In the genomic region with DNA sequence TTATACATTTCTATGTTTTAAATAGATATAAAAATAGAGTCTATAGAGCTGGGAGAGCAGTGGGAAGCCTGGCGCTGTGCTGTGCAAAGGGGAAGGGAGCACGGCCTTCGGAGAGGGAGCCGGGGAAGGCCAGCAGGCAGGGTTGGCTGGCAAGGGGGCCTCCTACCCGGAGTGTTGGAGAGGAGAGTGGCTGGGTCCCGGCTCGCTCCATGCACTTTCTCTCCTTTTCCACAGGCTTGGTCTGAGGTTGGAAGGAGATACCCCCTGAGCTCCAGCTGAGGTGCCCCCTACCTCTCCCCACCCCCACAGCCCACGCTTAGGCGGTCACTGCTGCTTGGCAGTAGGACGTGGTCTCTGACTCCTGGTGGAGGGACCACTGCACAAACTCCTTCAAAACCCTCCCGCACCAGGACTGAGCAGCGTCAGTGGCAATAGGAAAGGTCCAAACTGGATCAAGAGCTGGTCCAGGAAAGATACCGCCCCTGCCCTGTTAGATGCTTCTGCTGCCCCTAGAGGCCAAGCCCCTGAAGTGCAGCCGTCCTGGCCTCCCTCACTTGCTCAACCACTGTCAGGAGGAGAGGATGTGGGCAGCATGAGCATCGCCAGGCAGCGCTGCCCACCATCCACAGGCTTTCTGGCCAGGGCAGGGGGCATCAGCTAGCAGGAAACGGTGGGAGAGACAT, we compare ENCODE assay signal across 8 cellular contexts. TPM values are rescaled to one million over a fixed set of nuclear protein-coding genes. Genes with fewer than 3 reads are reported as not detected.
DNase-seq lines count a peak whose midpoint lies in the region; ATAC-seq, FAIRE-seq and TF ChIP-seq lines count a peak whose summit lies in the region.

No MANE protein-coding gene starts in this region.

- no peaks in the 10 kb centered on the region; the same call in 1 of the 2 replicates for H3K27me3 ChIP-seq in SK-N-SH (ENCODE audit: insufficient read depth)
- H3K27me3 ChIP-seq in cardiac muscle cell: peaks cover 6% of the 10 kb centered on the region

- TF ChIP-seq EP300 in SK-N-SH (IDR thresholded peaks at IDR 0.05; ENCODE audit: borderline replicate concordance in 1 of 2, low read depth in 1 of 2, low read length in 1 of 2): no peak

- H3K4me1 ChIP-seq in SK-N-SH (ENCODE audit: control insufficient read depth in 1 of 2, insufficient read depth in 2 of 2, low read depth in 1 of 2, low read length in 1 of 2) (peaks cover 0 to 2% of the 10 kb centered on the region in 2 experiments; a peak in 1 of 4 replicates), cardiac muscle cell (ENCODE audit: low read depth) (no peaks in the 10 kb centered on the region)

- no peaks in the 10 kb centered on the region for H4K20me1 ChIP-seq in SK-N-SH (ENCODE audit: insufficient read depth)

- no peak overlapping the region for H3K27ac Mint-ChIP-seq in activated naive CD4-positive, alpha-beta T cell treated with anti-CD3 and anti-CD28 coated beads, Interleukin-2, amount 10 ng/mL, durations not matched to agents 7 days and 5 days

- H3K27ac ChIP-seq in SK-N-SH (ENCODE audit: low read depth in 2 of 2, low read length in 1 of 2) (no peak overlapping the region), cardiac muscle cell (no peak overlapping the region)

- H3K4me2 ChIP-seq in SK-N-SH: no peak overlapping the region

- DNase-seq in A172 (ENCODE audit: low spot score) (peak; percentile 68), GM12892 (ENCODE audit: insufficient read length) (peak; percentile 80), HS-5 (ENCODE audit: low read depth) (peak; percentile 6), SK-N-SH (peak; percentile 91), cardiac muscle cell (ENCODE audit: low read depth in 1 of 2, low spot score in 1 of 2) (peak; percentile 68 to 74), renal cortical epithelial cell (ENCODE audit: low read depth) (peak; percentile 32)
- DNase-seq in activated naive CD4-positive, alpha-beta T cell treated with anti-CD3 and anti-CD28 coated beads, Interleukin-2, amount 10 ng/mL, durations not matched to agents 7 days and 5 days: peak; percentile 74

- CTCF ChIA-PET in SK-N-SH (lab: Yijun Ruan, JAX): interaction anchor here (0.6 to 5.5 kb wide), 39 partner anchors 10 to 297 kb away, joined by 3 to 43 read pairs (median 6); a partner anchor contains a TSS
- CTCF ChIA-PET in activated naive CD4-positive, alpha-beta T cell treated with anti-CD3 and anti-CD28 coated beads, Interleukin-2, amount 10 ng/mL, durations not matched to agents 7 days and 5 days (lab: Charles Lee): interaction anchor here (0.9 to 1.4 kb wide), 8 partner anchors 12 to 122 kb away, joined by 3 to 6 read pairs (median 4); no protein-coding TSS in a partner anchor

- no peaks in the 10 kb centered on the region for H3K9me3 Mint-ChIP-seq in activated naive CD4-positive, alpha-beta T cell treated with anti-CD3 and anti-CD28 coated beads, Interleukin-2, amount 10 ng/mL, durations not matched to agents 7 days and 5 days

- no peaks in the 10 kb centered on the region for H3K4me1 Mint-ChIP-seq in activated naive CD4-positive, alpha-beta T cell treated with anti-CD3 and anti-CD28 coated beads, Interleukin-2, amount 10 ng/mL, durations not matched to agents 7 days and 5 days

- no peak overlapping the region for H2AFZ ChIP-seq in SK-N-SH (ENCODE audit: low read depth)

- TF ChIP-seq CTCF in SK-N-SH (IDR thresholded peaks at IDR 0.05) (peak; percentile 79), cardiac muscle cell (IDR thresholded peaks at IDR 0.05; ENCODE audit: low read depth, low read length) (peak; percentile 91)

- H3K9me2 ChIP-seq in SK-N-SH: no peaks in the 10 kb centered on the region

- ATAC-seq in HG03342 (IDR thresholded peaks at IDR 0.05; ENCODE audit: unreplicated experiment): no peak

- H3K36me3 Mint-ChIP-seq in activated naive CD4-positive, alpha-beta T cell treated with anti-CD3 and anti-CD28 coated beads, Interleukin-2, amount 10 ng/mL, durations not matched to agents 7 days and 5 days: no peaks in the 10 kb centered on the region

- peak; percentile 53 for TF ChIP-seq RAD21 in SK-N-SH (IDR thresholded peaks at IDR 0.05; ENCODE audit: low read length)

- peaks cover 25% of the 10 kb centered on the region for H3K27me3 Mint-ChIP-seq in activated naive CD4-positive, alpha-beta T cell treated with anti-CD3 and anti-CD28 coated beads, Interleukin-2, amount 10 ng/mL, durations not matched to agents 7 days and 5 days

- H3K4me3 ChIP-seq in SK-N-SH (ENCODE audit: low read depth in 2 of 2, low read length in 1 of 2) (no peak overlapping the region), cardiac muscle cell (no peak overlapping the region)

- H3K9ac ChIP-seq in SK-N-SH: no peak overlapping the region

- POLR2A ChIA-PET in SK-N-SH (lab: Yijun Ruan, JAX): no interaction called here

- FAIRE-seq in GM12892 (lab: Jason Lieb, UNC): peak; percentile 92

- H3K9me3 ChIP-seq in SK-N-SH (no peaks in the 10 kb centered on the region), cardiac muscle cell (ENCODE audit: low read depth) (no peaks in the 10 kb centered on the region)

- TF ChIP-seq POLR2A in GM12892 (IDR thresholded peaks at IDR 0.05; ENCODE audit: low read depth, low read length): no peak

- no peak overlapping the region for H3K4me3 Mint-ChIP-seq in activated naive CD4-positive, alpha-beta T cell treated with anti-CD3 and anti-CD28 coated beads, Interleukin-2, amount 10 ng/mL, durations not matched to agents 7 days and 5 days

- no peaks in the 10 kb centered on the region for H3K79me2 ChIP-seq in SK-N-SH (ENCODE audit: insufficient read depth)

- H3F3A ChIP-seq in SK-N-SH (replicated peaks; ENCODE audit: insufficient read depth): no peaks in the 10 kb centered on the region

- H3K36me3 ChIP-seq in SK-N-SH (replicated peaks in 1 of 2; ENCODE audit: control insufficient read depth in 1 of 2, insufficient read depth in 2 of 2, low read length in 1 of 2) (no peaks in the 10 kb centered on the region), cardiac muscle cell (no peaks in the 10 kb centered on the region)

- WGBS in SK-N-SH (ENCODE audit: low lambda C conversion rate): 48% methylated on average over 14 of the region's 17 CpGs

TF ChIP-seq in SK-N-SH, 30 proteins besides CTCF, POLR2A, EP300 and RAD21 (continues in another document):
- no peak for TF ChIP-seq SIN3A (IDR thresholded peaks at IDR 0.05; ENCODE audit: borderline replicate concordance, low read depth, low read length)
- TF ChIP-seq, protein P1, sequence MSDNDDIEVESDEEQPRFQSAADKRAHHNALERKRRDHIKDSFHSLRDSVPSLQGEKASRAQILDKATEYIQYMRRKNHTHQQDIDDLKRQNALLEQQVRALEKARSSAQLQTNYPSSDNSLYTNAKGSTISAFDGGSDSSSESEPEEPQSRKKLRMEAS (IDR thresholded peaks at IDR 0.05; ENCODE audit: low read depth): no peak
- no peak for TF ChIP-seq RCOR1 (IDR thresholded peaks at IDR 0.05; ENCODE audit: low read length)
- TF ChIP-seq GABPA (IDR thresholded peaks at IDR 0.05; ENCODE audit: low read depth): no peak
- no peak for TF ChIP-seq JUND (IDR thresholded peaks at IDR 0.05)
- no peak for TF ChIP-seq GATA2 (CRISPR knock-in tag; IDR thresholded peaks at IDR 0.05)
- TF ChIP-seq, protein P2, sequence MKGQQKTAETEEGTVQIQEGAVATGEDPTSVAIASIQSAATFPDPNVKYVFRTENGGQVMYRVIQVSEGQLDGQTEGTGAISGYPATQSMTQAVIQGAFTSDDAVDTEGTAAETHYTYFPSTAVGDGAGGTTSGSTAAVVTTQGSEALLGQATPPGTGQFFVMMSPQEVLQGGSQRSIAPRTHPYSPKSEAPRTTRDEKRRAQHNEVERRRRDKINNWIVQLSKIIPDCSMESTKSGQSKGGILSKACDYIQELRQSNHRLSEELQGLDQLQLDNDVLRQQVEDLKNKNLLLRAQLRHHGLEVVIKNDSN (IDR thresholded peaks at IDR 0.05; ENCODE audit: borderline replicate concordance, low read depth): no peak
- TF ChIP-seq ELF1 (IDR thresholded peaks at IDR 0.05): no peak
- TF ChIP-seq, protein P3, sequence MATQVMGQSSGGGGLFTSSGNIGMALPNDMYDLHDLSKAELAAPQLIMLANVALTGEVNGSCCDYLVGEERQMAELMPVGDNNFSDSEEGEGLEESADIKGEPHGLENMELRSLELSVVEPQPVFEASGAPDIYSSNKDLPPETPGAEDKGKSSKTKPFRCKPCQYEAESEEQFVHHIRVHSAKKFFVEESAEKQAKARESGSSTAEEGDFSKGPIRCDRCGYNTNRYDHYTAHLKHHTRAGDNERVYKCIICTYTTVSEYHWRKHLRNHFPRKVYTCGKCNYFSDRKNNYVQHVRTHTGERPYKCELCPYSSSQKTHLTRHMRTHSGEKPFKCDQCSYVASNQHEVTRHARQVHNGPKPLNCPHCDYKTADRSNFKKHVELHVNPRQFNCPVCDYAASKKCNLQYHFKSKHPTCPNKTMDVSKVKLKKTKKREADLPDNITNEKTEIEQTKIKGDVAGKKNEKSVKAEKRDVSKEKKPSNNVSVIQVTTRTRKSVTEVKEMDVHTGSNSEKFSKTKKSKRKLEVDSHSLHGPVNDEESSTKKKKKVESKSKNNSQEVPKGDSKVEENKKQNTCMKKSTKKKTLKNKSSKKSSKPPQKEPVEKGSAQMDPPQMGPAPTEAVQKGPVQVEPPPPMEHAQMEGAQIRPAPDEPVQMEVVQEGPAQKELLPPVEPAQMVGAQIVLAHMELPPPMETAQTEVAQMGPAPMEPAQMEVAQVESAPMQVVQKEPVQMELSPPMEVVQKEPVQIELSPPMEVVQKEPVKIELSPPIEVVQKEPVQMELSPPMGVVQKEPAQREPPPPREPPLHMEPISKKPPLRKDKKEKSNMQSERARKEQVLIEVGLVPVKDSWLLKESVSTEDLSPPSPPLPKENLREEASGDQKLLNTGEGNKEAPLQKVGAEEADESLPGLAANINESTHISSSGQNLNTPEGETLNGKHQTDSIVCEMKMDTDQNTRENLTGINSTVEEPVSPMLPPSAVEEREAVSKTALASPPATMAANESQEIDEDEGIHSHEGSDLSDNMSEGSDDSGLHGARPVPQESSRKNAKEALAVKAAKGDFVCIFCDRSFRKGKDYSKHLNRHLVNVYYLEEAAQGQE (IDR thresholded peaks at IDR 0.05; ENCODE audit: low read depth, low read length): no peak
- TF ChIP-seq YY1 (IDR thresholded peaks at IDR 0.05; ENCODE audit: low read depth): no peak
- TF ChIP-seq TEAD4 (IDR thresholded peaks at IDR 0.05; ENCODE audit: borderline replicate concordance, insufficient read depth): no peak
- no peak for TF ChIP-seq RXRA (IDR thresholded peaks at IDR 0.05; ENCODE audit: borderline replicate concordance, low read depth)
- TF ChIP-seq SMC3 (IDR thresholded peaks at IDR 0.05; ENCODE audit: low read depth, low read length): no peak; the same call in 1 of the 2 replicates
- no peak for TF ChIP-seq TCF12 (IDR thresholded peaks at IDR 0.05)
- no peak for TF ChIP-seq MEF2A (IDR thresholded peaks at IDR 0.05; ENCODE audit: borderline replicate concordance, low read depth)

RNA-seq across cellular contexts. Expression of a gene that starts 52.9 kb away (rescaled TPM):
- 0.19 TPM in 1 of 2 replicates, not detected in the other for total RNA-seq in A172 (2014; rRNA removed; shearing (Covaris generic))
- not detected for polyA plus RNA-seq in GM12892 (2012; ENCODE audit: missing spikeins)
- not detected in 2 replicates for polyA plus RNA-seq in SK-N-SH (2012; rRNA removed)
- 0.01 TPM in 2 replicates for polyA plus RNA-seq in SK-N-SH (2012; cell fraction: cytosol; rRNA removed)
- not detected in 2 replicates for polyA plus RNA-seq in SK-N-SH (2012; cell fraction: nucleus; rRNA removed)
- 1.6 and 1.9 TPM in 2 replicates for total RNA-seq in cardiac muscle cell
- 0.09 and 0.16 TPM in 2 replicates for polyA plus RNA-seq in cardiac muscle cell
- total RNA-seq in renal cortical epithelial cell: 12.1 and 42.2 TPM in 2 replicates

Comparison
In these comparisons a context has a peak if more than half of its experiments do, and no peak if none do; other contexts are left out.
1. DNase-seq: peak in every context shown above with its lines; median percentile 91 in SK-N-SH; 80 in GM12892; 74 in activated naive CD4-positive, alpha-beta T cell treated with anti-CD3 and anti-CD28 coated beads, Interleukin-2, amount 10 ng/mL, durations not matched to agents 7 days and 5 days; 71 in cardiac muscle cell; 68 in A172; 32 in renal cortical epithelial cell; 6 in HS-5.